In the genomic region with DNA sequence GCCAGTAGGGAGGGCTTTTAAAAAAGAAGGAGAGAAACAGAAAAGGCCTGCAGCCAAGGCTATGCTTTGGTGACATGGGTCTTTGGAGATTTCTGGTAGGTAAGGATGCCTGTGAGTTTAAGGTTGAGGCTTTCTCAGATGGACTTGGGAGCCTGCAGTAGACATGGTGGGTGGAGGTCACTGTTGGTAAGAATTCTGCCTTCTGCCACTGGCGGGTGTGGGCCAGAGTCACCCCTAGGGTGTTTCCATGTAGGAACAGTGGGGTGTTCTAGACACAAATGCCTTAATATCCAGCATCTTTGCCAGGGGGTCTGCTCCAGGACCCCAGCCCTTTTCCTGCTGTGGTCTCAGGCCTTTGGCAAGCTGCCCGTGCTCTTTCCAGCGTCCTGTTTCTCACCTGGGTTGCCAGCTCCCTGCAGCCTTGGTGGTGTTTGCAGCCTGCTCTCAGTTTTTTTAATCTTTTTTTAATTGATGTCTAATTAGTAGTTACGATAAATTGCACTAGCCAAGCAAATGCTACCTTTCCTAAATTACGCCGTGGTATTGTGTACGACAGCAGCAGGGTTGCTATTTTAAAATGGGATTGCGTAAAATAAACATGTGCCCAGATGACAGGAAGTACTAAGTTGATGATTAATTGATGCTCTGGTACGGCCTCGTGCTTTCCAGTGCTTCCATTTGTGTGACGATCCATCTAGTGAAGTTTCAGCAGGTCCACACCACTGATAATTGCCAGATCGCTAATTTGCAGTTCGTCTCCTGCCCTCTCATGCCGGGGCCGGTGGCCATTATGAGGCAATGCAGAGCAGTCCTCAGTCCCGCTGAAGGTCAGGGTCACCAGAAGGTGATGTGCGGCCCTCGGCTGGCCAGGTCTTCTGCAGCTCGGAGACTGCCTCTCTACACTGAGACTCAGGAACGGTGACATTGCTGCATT, we compare ENCODE assay signal across 1 cellular context.
TF ChIP-seq lines count a peak whose summit lies in the region.

No MANE protein-coding gene starts in this region.

TF ChIP-seq in GM23338, 12 proteins besides CTCF, POLR2A, EP300 and RAD21 (continued from another document):
- TF ChIP-seq, protein P1, sequence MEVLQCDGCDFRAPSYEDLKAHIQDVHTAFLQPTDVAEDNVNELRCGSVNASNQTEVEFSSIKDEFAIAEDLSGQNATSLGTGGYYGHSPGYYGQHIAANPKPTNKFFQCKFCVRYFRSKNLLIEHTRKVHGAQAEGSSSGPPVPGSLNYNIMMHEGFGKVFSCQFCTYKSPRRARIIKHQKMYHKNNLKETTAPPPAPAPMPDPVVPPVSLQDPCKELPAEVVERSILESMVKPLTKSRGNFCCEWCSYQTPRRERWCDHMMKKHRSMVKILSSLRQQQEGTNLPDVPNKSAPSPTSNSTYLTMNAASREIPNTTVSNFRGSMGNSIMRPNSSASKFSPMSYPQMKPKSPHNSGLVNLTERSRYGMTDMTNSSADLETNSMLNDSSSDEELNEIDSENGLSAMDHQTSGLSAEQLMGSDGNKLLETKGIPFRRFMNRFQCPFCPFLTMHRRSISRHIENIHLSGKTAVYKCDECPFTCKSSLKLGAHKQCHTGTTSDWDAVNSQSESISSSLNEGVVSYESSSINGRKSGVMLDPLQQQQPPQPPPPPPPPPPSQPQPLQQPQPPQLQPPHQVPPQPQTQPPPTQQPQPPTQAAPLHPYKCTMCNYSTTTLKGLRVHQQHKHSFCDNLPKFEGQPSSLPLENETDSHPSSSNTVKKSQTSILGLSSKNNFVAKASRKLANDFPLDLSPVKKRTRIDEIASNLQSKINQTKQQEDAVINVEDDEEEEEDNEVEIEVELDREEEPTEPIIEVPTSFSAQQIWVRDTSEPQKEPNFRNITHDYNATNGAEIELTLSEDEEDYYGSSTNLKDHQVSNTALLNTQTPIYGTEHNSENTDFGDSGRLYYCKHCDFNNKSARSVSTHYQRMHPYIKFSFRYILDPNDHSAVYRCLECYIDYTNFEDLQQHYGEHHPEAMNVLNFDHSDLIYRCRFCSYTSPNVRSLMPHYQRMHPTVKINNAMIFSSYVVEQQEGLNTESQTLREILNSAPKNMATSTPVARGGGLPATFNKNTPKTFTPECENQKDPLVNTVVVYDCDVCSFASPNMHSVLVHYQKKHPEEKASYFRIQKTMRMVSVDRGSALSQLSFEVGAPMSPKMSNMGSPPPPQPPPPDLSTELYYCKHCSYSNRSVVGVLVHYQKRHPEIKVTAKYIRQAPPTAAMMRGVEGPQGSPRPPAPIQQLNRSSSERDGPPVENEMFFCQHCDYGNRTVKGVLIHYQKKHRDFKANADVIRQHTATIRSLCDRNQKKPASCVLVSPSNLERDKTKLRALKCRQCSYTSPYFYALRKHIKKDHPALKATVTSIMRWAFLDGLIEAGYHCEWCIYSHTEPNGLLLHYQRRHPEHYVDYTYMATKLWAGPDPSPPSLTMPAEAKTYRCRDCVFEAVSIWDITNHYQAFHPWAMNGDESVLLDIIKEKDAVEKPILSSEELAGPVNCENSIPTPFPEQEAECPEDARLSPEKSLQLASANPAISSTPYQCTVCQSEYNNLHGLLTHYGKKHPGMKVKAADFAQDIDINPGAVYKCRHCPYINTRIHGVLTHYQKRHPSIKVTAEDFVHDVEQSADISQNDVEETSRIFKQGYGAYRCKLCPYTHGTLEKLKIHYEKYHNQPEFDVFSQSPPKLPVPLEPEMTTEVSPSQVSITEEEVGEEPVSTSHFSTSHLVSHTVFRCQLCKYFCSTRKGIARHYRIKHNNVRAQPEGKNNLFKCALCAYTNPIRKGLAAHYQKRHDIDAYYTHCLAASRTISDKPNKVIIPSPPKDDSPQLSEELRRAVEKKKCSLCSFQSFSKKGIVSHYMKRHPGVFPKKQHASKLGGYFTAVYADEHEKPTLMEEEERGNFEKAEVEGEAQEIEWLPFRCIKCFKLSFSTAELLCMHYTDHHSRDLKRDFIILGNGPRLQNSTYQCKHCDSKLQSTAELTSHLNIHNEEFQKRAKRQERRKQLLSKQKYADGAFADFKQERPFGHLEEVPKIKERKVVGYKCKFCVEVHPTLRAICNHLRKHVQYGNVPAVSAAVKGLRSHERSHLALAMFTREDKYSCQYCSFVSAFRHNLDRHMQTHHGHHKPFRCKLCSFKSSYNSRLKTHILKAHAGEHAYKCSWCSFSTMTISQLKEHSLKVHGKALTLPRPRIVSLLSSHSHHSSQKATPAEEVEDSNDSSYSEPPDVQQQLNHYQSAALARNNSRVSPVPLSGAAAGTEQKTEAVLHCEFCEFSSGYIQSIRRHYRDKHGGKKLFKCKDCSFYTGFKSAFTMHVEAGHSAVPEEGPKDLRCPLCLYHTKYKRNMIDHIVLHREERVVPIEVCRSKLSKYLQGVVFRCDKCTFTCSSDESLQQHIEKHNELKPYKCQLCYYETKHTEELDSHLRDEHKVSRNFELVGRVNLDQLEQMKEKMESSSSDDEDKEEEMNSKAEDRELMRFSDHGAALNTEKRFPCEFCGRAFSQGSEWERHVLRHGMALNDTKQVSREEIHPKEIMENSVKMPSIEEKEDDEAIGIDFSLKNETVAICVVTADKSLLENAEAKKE (CRISPR knock-in tag; IDR thresholded peaks at IDR 0.05), result no peak
- TF ChIP-seq REST (IDR thresholded peaks at IDR 0.05; ENCODE audit: unreplicated experiment) (no peak), EZH2 (IDR thresholded peaks at IDR 0.05; ENCODE audit: low read depth, unreplicated experiment) (no peak), ZNF331 (CRISPR knock-in tag; IDR thresholded peaks at IDR 0.05; ENCODE audit: low read depth) (no peak), POLR2AphosphoS5 (IDR thresholded peaks at IDR 0.05; ENCODE audit: low read depth) (no peak), ZNF114 (CRISPR knock-in tag; IDR thresholded peaks at IDR 0.05) (no peak), CREB1 (CRISPR knock-in tag; IDR thresholded peaks at IDR 0.05; ENCODE audit: low read depth) (no peak)
TF ChIP-seq in GM23338: peak in this region for 0.
